ENCODE assay signal across 22 cellular contexts in the genomic region with DNA sequence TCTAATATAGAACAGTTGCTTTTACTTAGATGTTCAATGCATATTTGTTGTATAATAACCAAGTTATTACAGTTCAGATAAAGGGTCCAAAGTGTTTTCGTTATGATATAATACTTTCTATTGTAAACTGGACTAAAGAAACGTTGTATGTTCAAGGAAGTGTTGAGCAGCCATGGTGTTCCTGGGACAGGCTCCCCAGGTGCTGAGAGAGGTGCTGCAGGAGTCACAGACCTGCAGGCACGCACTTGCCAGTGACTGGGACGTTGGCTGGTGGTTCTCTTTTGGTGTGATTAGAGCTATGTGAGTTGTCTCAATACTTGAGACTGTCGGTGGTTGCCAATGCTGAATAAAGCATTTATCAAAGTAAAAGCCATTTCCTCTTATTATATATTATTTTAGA.
"Had no signal": no experiment of that assay in that cellular context is flagged by ENCODE, and none has a peak within 500 bp of the region (broad histone marks: within the 10 kb centered on the region; RNA-seq: fewer than 3 reads in every experiment).

No MANE protein-coding gene starts in this region.

- H3K27me3 Mint-ChIP-seq: activated CD4-positive, alpha-beta T cell treated with anti-CD3 and anti-CD28 coated beads, Interleukin-2, amount 10 ng/mL, durations not matched to agents 7 days and 5 days; activated CD8-positive, alpha-beta T cell treated with anti-CD3 and anti-CD28 coated beads for 36 hours had no signal

- H3K27me3 ChIP-seq: Peyer's patch, SJCRH30 had no signal

- ATAC-seq: activated CD8-positive, alpha-beta T cell treated with anti-CD3 and anti-CD28 coated beads for 36 hours; activated T-cell treated with anti-CD3 and anti-CD28 coated beads, Interleukin-2, amount 50 U/mL, for 72 hours had no signal

- DNase-seq: activated CD4-positive, alpha-beta T cell treated with anti-CD3 and anti-CD28 coated beads, Interleukin-2, amount 10 ng/mL, durations not matched to agents 7 days and 5 days; activated CD4-positive, CD25-positive, alpha-beta regulatory T cell; activated CD8-positive, alpha-beta memory T cell treated with anti-CD3 and anti-CD28 coated beads, Interleukin-2, amount 50 U/mL, for 4 hours; activated CD8-positive, alpha-beta T cell treated with anti-CD3 and anti-CD28 coated beads for 36 hours; activated gamma-delta T cell treated with Interleukin-2 at 50 U/mL for 16 hours; activated naive CD4-positive, alpha-beta T cell treated with anti-CD3 and anti-CD28 coated beads, Interleukin-2, amount 50 U/mL, for 16 hours; activated T-cell treated with anti-CD3 and anti-CD28 coated beads, Interleukin-2, amount 50 U/mL, for 72 hours; central memory CD4-positive, alpha-beta T cell; Kasumi-1; KBM-7; NCI-H1105 treated with DMSO at 0.1 percent for 48 hours; NCI-H1436 treated with DMSO at 0.1 percent for 48 hours; NCI-H187; NCI-H2081; NCI-H446; NCI-H524; Peyer's patch; Right ventricle myocardium superior; SJCRH30; SK-N-SH; T-helper 1 cell had no signal

- H3K27ac Mint-ChIP-seq: activated CD4-positive, alpha-beta T cell treated with anti-CD3 and anti-CD28 coated beads, Interleukin-2, amount 10 ng/mL, durations not matched to agents 7 days and 5 days; activated CD8-positive, alpha-beta T cell treated with anti-CD3 and anti-CD28 coated beads for 36 hours; activated T-cell treated with anti-CD3 and anti-CD28 coated beads, Interleukin-2, amount 50 U/mL, for 72 hours; activated T-helper 2 cell treated with anti-CD3 and anti-CD28 coated beads, Interferon-gamma antibody, Interleukin-2, Interleukin-4, amounts not matched to agents 10 μg/mL and 5 μg/mL and 100 μg/mL, durations not matched to agents 14 hours and 24 hours and 36 hours had no signal

- H3K4me3 Mint-ChIP-seq: activated CD4-positive, alpha-beta T cell treated with anti-CD3 and anti-CD28 coated beads, Interleukin-2, amount 10 ng/mL, durations not matched to agents 7 days and 5 days; activated CD8-positive, alpha-beta T cell treated with anti-CD3 and anti-CD28 coated beads for 36 hours; activated T-cell treated with anti-CD3 and anti-CD28 coated beads, Interleukin-2, amount 50 U/mL, for 72 hours had no signal

- H3K9me3 Mint-ChIP-seq: activated CD4-positive, alpha-beta T cell treated with anti-CD3 and anti-CD28 coated beads, Interleukin-2, amount 10 ng/mL, durations not matched to agents 7 days and 5 days; activated CD8-positive, alpha-beta T cell treated with anti-CD3 and anti-CD28 coated beads for 36 hours; activated T-cell treated with anti-CD3 and anti-CD28 coated beads, Interleukin-2, amount 50 U/mL, for 72 hours; activated T-helper 2 cell treated with anti-CD3 and anti-CD28 coated beads, Interferon-gamma antibody, Interleukin-2, Interleukin-4, amounts not matched to agents 10 μg/mL and 5 μg/mL and 100 μg/mL, durations not matched to agents 14 hours and 24 hours and 36 hours had no signal

- H3K4me3 ChIP-seq: Peyer's patch, SJCRH30 had no signal
